Comparison of ENCODE assay signal across 18 cellular contexts in genomic region chr7:2880882-2881281, GRCh38.
"Had no signal": no experiment of that assay in that cellular context is flagged by ENCODE, and none has a peak within 500 bp of the region (broad histone marks: within the 10 kb centered on the region; RNA-seq: fewer than 3 reads in every experiment).

No MANE protein-coding gene starts in this region.

- H3K4me3 ChIP-seq: mucosa of descending colon, suprapubic skin had no signal

- H3K36me3 ChIP-seq: suprapubic skin had no signal

- ATAC-seq: activated CD8-positive, alpha-beta T cell treated with anti-CD3 and anti-CD28 coated beads for 36 hours; activated T-cell treated with anti-CD3 and anti-CD28 coated beads, Interleukin-2, amount 50 U/mL, for 72 hours; mucosa of descending colon; naive thymus-derived CD8-positive, alpha-beta T cell; stimulated activated naive CD8-positive, alpha-beta T cell treated with anti-CD3 and anti-CD28 coated beads, Interleukin-15, Interleukin-2, amounts not matched to agents 100 U/mL and 50 U/mL, for 24 hours had no signal

- H3K36me3 Mint-ChIP-seq: activated naive CD8-positive, alpha-beta T cell treated with anti-CD3 and anti-CD28 coated beads, Interleukin-2, amount 10 ng/mL, durations not matched to agents 7 days and 5 days; naive thymus-derived CD8-positive, alpha-beta T cell; type B pancreatic cell had no signal

- H3K27ac Mint-ChIP-seq: activated CD8-positive, alpha-beta T cell treated with anti-CD3 and anti-CD28 coated beads for 36 hours; activated naive CD8-positive, alpha-beta T cell treated with anti-CD3 and anti-CD28 coated beads, Interleukin-2, amount 10 ng/mL, durations not matched to agents 7 days and 5 days; activated T-cell treated with anti-CD3 and anti-CD28 coated beads, Interleukin-2, amount 50 U/mL, for 72 hours; dendritic cell treated with granulocyte-macrophage colony-stimulating factor and Interleukin-4, amounts not matched to agents 40 ng/mL and 50 ng/mL, for 4 days had no signal

- H3K9me3 Mint-ChIP-seq: activated naive CD8-positive, alpha-beta T cell treated with anti-CD3 and anti-CD28 coated beads, Interleukin-2, amount 10 ng/mL, durations not matched to agents 7 days and 5 days; dendritic cell treated with granulocyte-macrophage colony-stimulating factor and Interleukin-4, amounts not matched to agents 40 ng/mL and 50 ng/mL, for 4 days; naive thymus-derived CD8-positive, alpha-beta T cell; type B pancreatic cell had no signal

- H3K4me3 Mint-ChIP-seq: activated CD8-positive, alpha-beta T cell treated with anti-CD3 and anti-CD28 coated beads for 36 hours; activated naive CD8-positive, alpha-beta T cell treated with anti-CD3 and anti-CD28 coated beads, Interleukin-2, amount 10 ng/mL, durations not matched to agents 7 days and 5 days; activated T-cell treated with anti-CD3 and anti-CD28 coated beads, Interleukin-2, amount 50 U/mL, for 72 hours; dendritic cell treated with granulocyte-macrophage colony-stimulating factor and Interleukin-4, amounts not matched to agents 40 ng/mL and 50 ng/mL, for 4 days; naive thymus-derived CD8-positive, alpha-beta T cell; type B pancreatic cell had no signal

- H3K4me1 ChIP-seq: suprapubic skin had no signal

- H3K27me3 Mint-ChIP-seq: activated CD8-positive, alpha-beta T cell treated with anti-CD3 and anti-CD28 coated beads for 36 hours; naive thymus-derived CD8-positive, alpha-beta T cell; type B pancreatic cell had no signal

- DNase-seq: activated CD8-positive, alpha-beta memory T cell treated with anti-CD3 and anti-CD28 coated beads, Interleukin-2, amount 50 U/mL, for 4 hours; activated CD8-positive, alpha-beta T cell treated with anti-CD3 and anti-CD28 coated beads for 36 hours; activated gamma-delta T cell treated with Interleukin-2 at 50 U/mL for 16 hours; activated naive CD8-positive, alpha-beta T cell treated with anti-CD3 and anti-CD28 coated beads, Interleukin-2, amount 10 ng/mL, durations not matched to agents 7 days and 5 days; activated T-cell treated with anti-CD3 and anti-CD28 coated beads, Interleukin-2, amount 50 U/mL, for 72 hours; anterior cingulate cortex; cerebellar nuclear complex; erythroblast; mammary epithelial cell; mucosa of descending colon; naive thymus-derived CD8-positive, alpha-beta T cell; stimulated activated CD4-positive, alpha-beta T cell treated with anti-CD3 and anti-CD28 coated beads, Interleukin-4, amount 100 ng/mL, for 1 hour; stimulated activated CD8-positive, alpha-beta memory T cell treated with anti-CD3 and anti-CD28 coated beads, Interleukin-4, amount 100 ng/mL, for 48 hours; stimulated activated naive CD8-positive, alpha-beta T cell treated with anti-CD3 and anti-CD28 coated beads, Interleukin-15, Interleukin-2, amounts not matched to agents 100 U/mL and 50 U/mL, for 24 hours; T-helper 9 cell had no signal

- H3K27ac ChIP-seq: suprapubic skin had no signal

- H3K9me3 ChIP-seq: mucosa of descending colon, suprapubic skin had no signal
